ENCODE assay signal across 1 cellular context in genomic region chr9:97075289-97075870, GRCh38.
TF ChIP-seq lines count a peak whose summit lies in the region.

No MANE protein-coding gene starts in this region.

TF ChIP-seq in HepG2, 621 proteins besides CTCF, POLR2A, EP300 and RAD21 (continued from another document and continues in another):
- TF ChIP-seq MYPOP (CRISPR knock-in tag; IDR thresholded peaks at IDR 0.05), result no peak
- TF ChIP-seq, protein P1, sequence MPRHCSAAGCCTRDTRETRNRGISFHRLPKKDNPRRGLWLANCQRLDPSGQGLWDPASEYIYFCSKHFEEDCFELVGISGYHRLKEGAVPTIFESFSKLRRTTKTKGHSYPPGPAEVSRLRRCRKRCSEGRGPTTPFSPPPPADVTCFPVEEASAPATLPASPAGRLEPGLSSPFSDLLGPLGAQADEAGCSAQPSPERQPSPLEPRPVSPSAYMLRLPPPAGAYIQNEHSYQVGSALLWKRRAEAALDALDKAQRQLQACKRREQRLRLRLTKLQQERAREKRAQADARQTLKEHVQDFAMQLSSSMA (CRISPR knock-in tag; IDR thresholded peaks at IDR 0.05), result no peak
- TF ChIP-seq NCOA1 (CRISPR knock-in tag; IDR thresholded peaks at IDR 0.05), result no peak
- no peak for TF ChIP-seq BRD4 (CRISPR knock-in tag; IDR thresholded peaks at IDR 0.05)
- TF ChIP-seq, protein P2, sequence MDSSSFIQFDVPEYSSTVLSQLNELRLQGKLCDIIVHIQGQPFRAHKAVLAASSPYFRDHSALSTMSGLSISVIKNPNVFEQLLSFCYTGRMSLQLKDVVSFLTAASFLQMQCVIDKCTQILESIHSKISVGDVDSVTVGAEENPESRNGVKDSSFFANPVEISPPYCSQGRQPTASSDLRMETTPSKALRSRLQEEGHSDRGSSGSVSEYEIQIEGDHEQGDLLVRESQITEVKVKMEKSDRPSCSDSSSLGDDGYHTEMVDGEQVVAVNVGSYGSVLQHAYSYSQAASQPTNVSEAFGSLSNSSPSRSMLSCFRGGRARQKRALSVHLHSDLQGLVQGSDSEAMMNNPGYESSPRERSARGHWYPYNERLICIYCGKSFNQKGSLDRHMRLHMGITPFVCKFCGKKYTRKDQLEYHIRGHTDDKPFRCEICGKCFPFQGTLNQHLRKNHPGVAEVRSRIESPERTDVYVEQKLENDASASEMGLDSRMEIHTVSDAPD (CRISPR knock-in tag; IDR thresholded peaks at IDR 0.05), result no peak
- no peak for TF ChIP-seq GATAD1 (CRISPR knock-in tag; IDR thresholded peaks at IDR 0.05)
- TF ChIP-seq FOXP1 (IDR thresholded peaks at IDR 0.05), result no peak
- peak; percentile 41; the same call in 1 of the 2 replicates for TF ChIP-seq FOXP1 (CRISPR knock-in tag; IDR thresholded peaks at IDR 0.05)
- no peak for TF ChIP-seq ZNF256 (CRISPR knock-in tag; conservative IDR thresholded peaks at IDR 0.05)
- TF ChIP-seq THRA (CRISPR knock-in tag; IDR thresholded peaks at IDR 0.05; ENCODE audit: borderline replicate concordance), result no peak
- no peak for TF ChIP-seq POLR2G (IDR thresholded peaks at IDR 0.05; ENCODE audit: low read depth, low read length)
- TF ChIP-seq TSC22D2 (CRISPR knock-in tag; IDR thresholded peaks at IDR 0.05; ENCODE audit: borderline replicate concordance), result no peak
- TF ChIP-seq ZNF234 (CRISPR knock-in tag; conservative IDR thresholded peaks at IDR 0.05), result no peak
- TF ChIP-seq ZNF710 (CRISPR knock-in tag; IDR thresholded peaks at IDR 0.05; ENCODE audit: borderline replicate concordance), result peak; percentile 76; the same call in 1 of the 2 replicates
- TF ChIP-seq, protein P3, sequence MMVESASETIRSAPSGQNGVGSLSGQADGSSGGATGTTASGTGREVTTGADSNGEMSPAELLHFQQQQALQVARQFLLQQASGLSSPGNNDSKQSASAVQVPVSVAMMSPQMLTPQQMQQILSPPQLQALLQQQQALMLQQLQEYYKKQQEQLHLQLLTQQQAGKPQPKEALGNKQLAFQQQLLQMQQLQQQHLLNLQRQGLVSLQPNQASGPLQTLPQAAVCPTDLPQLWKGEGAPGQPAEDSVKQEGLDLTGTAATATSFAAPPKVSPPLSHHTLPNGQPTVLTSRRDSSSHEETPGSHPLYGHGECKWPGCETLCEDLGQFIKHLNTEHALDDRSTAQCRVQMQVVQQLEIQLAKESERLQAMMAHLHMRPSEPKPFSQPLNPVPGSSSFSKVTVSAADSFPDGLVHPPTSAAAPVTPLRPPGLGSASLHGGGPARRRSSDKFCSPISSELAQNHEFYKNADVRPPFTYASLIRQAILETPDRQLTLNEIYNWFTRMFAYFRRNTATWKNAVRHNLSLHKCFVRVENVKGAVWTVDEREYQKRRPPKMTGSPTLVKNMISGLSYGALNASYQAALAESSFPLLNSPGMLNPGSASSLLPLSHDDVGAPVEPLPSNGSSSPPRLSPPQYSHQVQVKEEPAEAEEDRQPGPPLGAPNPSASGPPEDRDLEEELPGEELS (CRISPR knock-in tag; IDR thresholded peaks at IDR 0.05), result peak; percentile 60
- no peak for TF ChIP-seq ARNTL (CRISPR knock-in tag; IDR thresholded peaks at IDR 0.05)
- no peak for TF ChIP-seq NKX3-1 (CRISPR knock-in tag; IDR thresholded peaks at IDR 0.05)
- TF ChIP-seq, protein P4, sequence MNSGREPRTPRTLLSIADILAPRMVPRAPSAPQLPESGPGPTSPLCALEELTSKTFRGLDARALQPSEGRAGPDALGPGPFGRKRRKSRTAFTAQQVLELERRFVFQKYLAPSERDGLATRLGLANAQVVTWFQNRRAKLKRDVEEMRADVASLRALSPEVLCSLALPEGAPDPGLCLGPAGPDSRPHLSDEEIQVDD (CRISPR knock-in tag; IDR thresholded peaks at IDR 0.05; ENCODE audit: borderline replicate concordance), result no peak
- no peak for TF ChIP-seq ZNF761 (CRISPR knock-in tag; conservative IDR thresholded peaks at IDR 0.05)
- peak; percentile 22; the same call in 1 of the 2 replicates for TF ChIP-seq HNF4A (CRISPR knock-in tag; IDR thresholded peaks at IDR 0.05)
- TF ChIP-seq SKI (IDR thresholded peaks at IDR 0.05; ENCODE audit: partially characterized antibody), result no peak
- no peak for TF ChIP-seq SUZ12 (IDR thresholded peaks at IDR 0.05; ENCODE audit: low read depth, low read length)
- TF ChIP-seq ZSCAN29 (CRISPR knock-in tag; conservative IDR thresholded peaks at IDR 0.05), result no peak
- TF ChIP-seq ZNF136 (CRISPR knock-in tag; IDR thresholded peaks at IDR 0.05; ENCODE audit: low read depth), result no peak
- TF ChIP-seq NPAS2 (CRISPR knock-in tag; IDR thresholded peaks at IDR 0.05; ENCODE audit: borderline replicate concordance), result no peak
- no peak for TF ChIP-seq HMGXB3 (CRISPR knock-in tag; IDR thresholded peaks at IDR 0.05; ENCODE audit: borderline replicate concordance)
- TF ChIP-seq GFI1 (CRISPR knock-in tag; IDR thresholded peaks at IDR 0.05; ENCODE audit: borderline replicate concordance), result 0 out of 2 replicates have a peak, but pooled peaks have one; percentile 24
- TF ChIP-seq, protein P5, sequence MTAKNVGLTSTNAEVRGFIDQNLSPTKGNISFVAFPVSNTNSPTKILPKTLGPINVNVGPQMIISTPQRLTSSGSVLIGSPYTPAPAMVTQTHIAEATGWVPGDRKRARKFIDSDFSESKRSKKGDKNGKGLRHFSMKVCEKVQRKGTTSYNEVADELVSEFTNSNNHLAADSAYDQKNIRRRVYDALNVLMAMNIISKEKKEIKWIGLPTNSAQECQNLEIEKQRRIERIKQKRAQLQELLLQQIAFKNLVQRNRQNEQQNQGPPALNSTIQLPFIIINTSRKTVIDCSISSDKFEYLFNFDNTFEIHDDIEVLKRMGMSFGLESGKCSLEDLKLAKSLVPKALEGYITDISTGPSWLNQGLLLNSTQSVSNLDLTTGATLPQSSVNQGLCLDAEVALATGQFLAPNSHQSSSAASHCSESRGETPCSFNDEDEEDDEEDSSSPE (CRISPR knock-in tag; IDR thresholded peaks at IDR 0.05), result no peak
- peak; percentile 52; the same call in 1 of the 2 replicates for TF ChIP-seq FOXA3 (CRISPR knock-in tag; IDR thresholded peaks at IDR 0.05)
- no peak for TF ChIP-seq U2AF2 (IDR thresholded peaks at IDR 0.05; ENCODE audit: low read depth, low read length)
- no peak for TF ChIP-seq CHD2 (IDR thresholded peaks at IDR 0.05; ENCODE audit: low read depth, low read length)
- TF ChIP-seq RFX3 (CRISPR knock-in tag; IDR thresholded peaks at IDR 0.05), result no peak
- TF ChIP-seq, protein P6, sequence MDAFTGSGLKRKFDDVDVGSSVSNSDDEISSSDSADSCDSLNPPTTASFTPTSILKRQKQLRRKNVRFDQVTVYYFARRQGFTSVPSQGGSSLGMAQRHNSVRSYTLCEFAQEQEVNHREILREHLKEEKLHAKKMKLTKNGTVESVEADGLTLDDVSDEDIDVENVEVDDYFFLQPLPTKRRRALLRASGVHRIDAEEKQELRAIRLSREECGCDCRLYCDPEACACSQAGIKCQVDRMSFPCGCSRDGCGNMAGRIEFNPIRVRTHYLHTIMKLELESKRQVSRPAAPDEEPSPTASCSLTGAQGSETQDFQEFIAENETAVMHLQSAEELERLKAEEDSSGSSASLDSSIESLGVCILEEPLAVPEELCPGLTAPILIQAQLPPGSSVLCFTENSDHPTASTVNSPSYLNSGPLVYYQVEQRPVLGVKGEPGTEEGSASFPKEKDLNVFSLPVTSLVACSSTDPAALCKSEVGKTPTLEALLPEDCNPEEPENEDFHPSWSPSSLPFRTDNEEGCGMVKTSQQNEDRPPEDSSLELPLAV (CRISPR knock-in tag; conservative IDR thresholded peaks at IDR 0.05; ENCODE audit: low read depth), result no peak
- no peak for TF ChIP-seq GZF1 (CRISPR knock-in tag; IDR thresholded peaks at IDR 0.05)
- no peak for TF ChIP-seq ZNF576 (CRISPR knock-in tag; IDR thresholded peaks at IDR 0.05)
- TF ChIP-seq ZNF670 (CRISPR knock-in tag; IDR thresholded peaks at IDR 0.05; ENCODE audit: borderline replicate concordance), result no peak
- no peak for TF ChIP-seq WIZ (CRISPR knock-in tag; IDR thresholded peaks at IDR 0.05)
- TF ChIP-seq, protein P7, sequence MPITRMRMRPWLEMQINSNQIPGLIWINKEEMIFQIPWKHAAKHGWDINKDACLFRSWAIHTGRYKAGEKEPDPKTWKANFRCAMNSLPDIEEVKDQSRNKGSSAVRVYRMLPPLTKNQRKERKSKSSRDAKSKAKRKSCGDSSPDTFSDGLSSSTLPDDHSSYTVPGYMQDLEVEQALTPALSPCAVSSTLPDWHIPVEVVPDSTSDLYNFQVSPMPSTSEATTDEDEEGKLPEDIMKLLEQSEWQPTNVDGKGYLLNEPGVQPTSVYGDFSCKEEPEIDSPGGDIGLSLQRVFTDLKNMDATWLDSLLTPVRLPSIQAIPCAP (CRISPR knock-in tag; IDR thresholded peaks at IDR 0.05; ENCODE audit: low read depth), result no peak
- no peak for TF ChIP-seq ATAD3A (CRISPR knock-in tag; IDR thresholded peaks at IDR 0.05)
- TF ChIP-seq RFX5 (IDR thresholded peaks at IDR 0.05; ENCODE audit: low read depth, low read length), result no peak
- TF ChIP-seq ZKSCAN8 (CRISPR knock-in tag; IDR thresholded peaks at IDR 0.05; ENCODE audit: borderline replicate concordance), result no peak
- TF ChIP-seq ZNF367 (CRISPR knock-in tag; IDR thresholded peaks at IDR 0.05; ENCODE audit: borderline replicate concordance), result no peak
- peak; percentile 98 for TF ChIP-seq BCL6 (CRISPR knock-in tag; IDR thresholded peaks at IDR 0.05)
